ENCODE assay signal across 1 cellular context in genomic region chr20:63274381-63275228, GRCh38.
TF ChIP-seq lines count a peak whose summit lies in the region.

No MANE protein-coding gene starts in this region.

TF ChIP-seq in GM12878, 131 proteins besides CTCF, POLR2A, EP300 and RAD21:
- TF ChIP-seq MTA3 (IDR thresholded peaks at IDR 0.05; ENCODE audit: borderline replicate concordance, low read length): no peak
- no peak for TF ChIP-seq GABPA (IDR thresholded peaks at IDR 0.05; ENCODE audit: low read depth)
